21 cellular contexts compared by ENCODE assay signal in genomic region chr14:24132976-24133375, GRCh38. TPM values are rescaled to one million over a fixed set of nuclear protein-coding genes. Genes with fewer than 3 reads are reported as not detected.
DNase-seq lines count a peak whose midpoint lies in the region; ATAC-seq lines count a peak whose summit lies in the region.
"Had no signal": no experiment of that assay in that cellular context is flagged by ENCODE, and none has a peak within 500 bp of the region (broad histone marks: within the 10 kb centered on the region; RNA-seq: fewer than 3 reads in every experiment).

No MANE protein-coding gene starts in this region.

- ATAC-seq in CD4-positive, CD25-positive, alpha-beta regulatory T cell (ENCODE audit: low read depth in 2 of 2): no peak
- ATAC-seq in activated CD8-positive, alpha-beta T cell treated with anti-CD3 and anti-CD28 coated beads, Interleukin-2, amount 10 ng/mL, durations not matched to agents 7 days and 5 days: no peak
- no peak for ATAC-seq in naive thymus-derived CD4-positive, alpha-beta T cell
- no peak for ATAC-seq in GM18867 (IDR thresholded peaks at IDR 0.05; ENCODE audit: unreplicated experiment)
- no peak for ATAC-seq in effector memory CD8-positive, alpha-beta T cell (replicated peaks)
- no peak for ATAC-seq in GM21825 (IDR thresholded peaks at IDR 0.05; ENCODE audit: unreplicated experiment)
- ATAC-seq: K562 had no signal

- no peak overlapping the region for H3K4me3 Mint-ChIP-seq in activated CD4-positive, alpha-beta T cell treated with anti-CD3 and anti-CD28 coated beads, Interleukin-2, amount 10 ng/mL, durations not matched to agents 7 days and 5 days
- peak overlapping the region in 3 of 4 donors; percentile 40 to 81 (median 59) for H3K4me3 Mint-ChIP-seq in CD4-positive, CD25-positive, alpha-beta regulatory T cell
- no peak overlapping the region for H3K4me3 Mint-ChIP-seq in activated CD8-positive, alpha-beta T cell treated with anti-CD3 and anti-CD28 coated beads, Interleukin-2, amount 10 ng/mL, durations not matched to agents 7 days and 5 days
- H3K4me3 Mint-ChIP-seq in naive thymus-derived CD4-positive, alpha-beta T cell: peak overlapping the region in 9 of 10 donors; percentile 37 to 80 (median 72)
- peak overlapping the region in 1 of 2 donors; percentile 38 for H3K4me3 Mint-ChIP-seq in effector memory CD8-positive, alpha-beta T cell
- H3K4me3 Mint-ChIP-seq: activated B cell treated with CpG ODN at 0.5 μM for 24 hours, HFFc6, immature natural killer cell had no signal

- H3K4me1 ChIP-seq in CD4-positive, CD25-positive, alpha-beta regulatory T cell (ENCODE audit: control insufficient read depth, insufficient read depth, low read length, poor library complexity, severe bottlenecking): peaks cover 41% of the 10 kb centered on the region
- H3K4me1 ChIP-seq in naive thymus-derived CD4-positive, alpha-beta T cell (ENCODE audit: control insufficient read depth in 2 of 2, insufficient read depth in 2 of 2, low read length in 2 of 2): peaks cover 16 to 33% of the 10 kb centered on the region in 2 donors

- no peaks in the 10 kb centered on the region for H3K27me3 ChIP-seq in CD4-positive, CD25-positive, alpha-beta regulatory T cell (ENCODE audit: control insufficient read depth, insufficient read depth, low read length)
- no peaks in the 10 kb centered on the region for H3K27me3 ChIP-seq in naive thymus-derived CD4-positive, alpha-beta T cell (ENCODE audit: control insufficient read depth in 2 of 2, insufficient read depth in 2 of 2, low read length in 2 of 2)
- H3K27me3 ChIP-seq: adrenal gland, transverse colon had no signal

- intact Hi-C loops in naive thymus-derived CD4-positive, alpha-beta T cell (cut with micrococcal nuclease): loop anchor here in 1 of 2 donors (1.0 kb wide), 1 partner anchor 18 kb away; no protein-coding TSS in a partner anchor

- DNase-seq in activated CD4-positive, alpha-beta T cell treated with anti-CD3 and anti-CD28 coated beads, Interleukin-2, amount 10 ng/mL, durations not matched to agents 7 days and 5 days: no peak
- DNase-seq in activated CD4-positive, alpha-beta T cell treated with anti-CD3 and anti-CD28 coated beads for 1 hour: no peak
- DNase-seq in CD4-positive, CD25-positive, alpha-beta regulatory T cell: no peak
- DNase-seq in activated CD8-positive, alpha-beta T cell treated with anti-CD3 and anti-CD28 coated beads, Interleukin-2, amount 10 ng/mL, durations not matched to agents 7 days and 5 days: no peak
- no peak for DNase-seq in naive thymus-derived CD4-positive, alpha-beta T cell
- DNase-seq in effector memory CD8-positive, alpha-beta T cell: no peak
- DNase-seq: activated B cell treated with CpG ODN at 0.5 μM for 24 hours, adrenal gland, C1 segment of cervical spinal cord, caudate nucleus, HFFc6, immature natural killer cell, NCI-H1048, NCI-H524, transverse colon had no signal

- H3K4me1 Mint-ChIP-seq in activated CD4-positive, alpha-beta T cell treated with anti-CD3 and anti-CD28 coated beads, Interleukin-2, amount 10 ng/mL, durations not matched to agents 7 days and 5 days: peaks cover 39% of the 10 kb centered on the region
- peaks cover 10 to 48% (median 37%) of the 10 kb centered on the region in 4 donors for H3K4me1 Mint-ChIP-seq in CD4-positive, CD25-positive, alpha-beta regulatory T cell
- H3K4me1 Mint-ChIP-seq in activated CD8-positive, alpha-beta T cell treated with anti-CD3 and anti-CD28 coated beads, Interleukin-2, amount 10 ng/mL, durations not matched to agents 7 days and 5 days (ENCODE audit: low read depth): peaks cover 41% of the 10 kb centered on the region
- H3K4me1 Mint-ChIP-seq in naive thymus-derived CD4-positive, alpha-beta T cell: peaks cover 31 to 48% (median 39%) of the 10 kb centered on the region in 7 donors
- peaks cover 16 to 25% of the 10 kb centered on the region in 2 donors for H3K4me1 Mint-ChIP-seq in effector memory CD8-positive, alpha-beta T cell (ENCODE audit: low read depth in 2 of 2)

- CTCF ChIA-PET in activated CD4-positive, alpha-beta T cell treated with anti-CD3 and anti-CD28 coated beads, Interleukin-2, amount 10 ng/mL, durations not matched to agents 7 days and 5 days (lab: Charles Lee): interaction anchor here (0.7 to 2.4 kb wide), 3 partner anchors 8 to 25 kb away, joined by 3 to 7 read pairs (median 3); partner anchors contain the start of genes DCAF11, EMC9 and NRL
- CTCF ChIA-PET in activated CD8-positive, alpha-beta T cell treated with anti-CD3 and anti-CD28 coated beads, Interleukin-2, amount 10 ng/mL, durations not matched to agents 7 days and 5 days (lab: Charles Lee): interaction anchor here (0.7 to 2.3 kb wide), 6 partner anchors 8 to 75 kb away, joined by 3 to 9 read pairs (median 4); partner anchors contain the start of gene EMC9
- CTCF ChIA-PET in naive thymus-derived CD4-positive, alpha-beta T cell (lab: Charles Lee): interaction anchor here (1.1 to 1.7 kb wide), 3 partner anchors 13 to 18 kb away, joined by 3 to 4 read pairs (median 4); partner anchors contain the start of genes DCAF11 and NRL

- peak overlapping the region; percentile 41 for H3K27ac ChIP-seq in CD4-positive, CD25-positive, alpha-beta regulatory T cell (ENCODE audit: insufficient read depth, low read length, poor library complexity, severe bottlenecking)
- peak overlapping the region; percentile 68 for H3K27ac ChIP-seq in naive thymus-derived CD4-positive, alpha-beta T cell (ENCODE audit: low read depth, low read length)
- H3K27ac ChIP-seq: transverse colon had no signal

- no peaks in the 10 kb centered on the region for H3K9me3 Mint-ChIP-seq in activated CD4-positive, alpha-beta T cell treated with anti-CD3 and anti-CD28 coated beads, Interleukin-2, amount 10 ng/mL, durations not matched to agents 7 days and 5 days
- peaks cover 0 to 1% (median 0%) of the 10 kb centered on the region in 7 donors for H3K9me3 Mint-ChIP-seq in CD4-positive, CD25-positive, alpha-beta regulatory T cell
- H3K9me3 Mint-ChIP-seq in activated CD8-positive, alpha-beta T cell treated with anti-CD3 and anti-CD28 coated beads, Interleukin-2, amount 10 ng/mL, durations not matched to agents 7 days and 5 days (ENCODE audit: insufficient read depth): no peaks in the 10 kb centered on the region
- H3K9me3 Mint-ChIP-seq in naive thymus-derived CD4-positive, alpha-beta T cell: peaks cover 0 to 4% (median 0%) of the 10 kb centered on the region in 11 donors
- no peaks in the 10 kb centered on the region for H3K9me3 Mint-ChIP-seq in effector memory CD8-positive, alpha-beta T cell
- H3K9me3 Mint-ChIP-seq: activated B cell treated with CpG ODN at 0.5 μM for 24 hours, HFFc6, immature natural killer cell had no signal

- H3K36me3 Mint-ChIP-seq in activated CD4-positive, alpha-beta T cell treated with anti-CD3 and anti-CD28 coated beads, Interleukin-2, amount 10 ng/mL, durations not matched to agents 7 days and 5 days (ENCODE audit: low read depth): peaks cover 13% of the 10 kb centered on the region
- peaks cover 10% of the 10 kb centered on the region for H3K36me3 Mint-ChIP-seq in CD4-positive, CD25-positive, alpha-beta regulatory T cell
- H3K36me3 Mint-ChIP-seq in activated CD8-positive, alpha-beta T cell treated with anti-CD3 and anti-CD28 coated beads, Interleukin-2, amount 10 ng/mL, durations not matched to agents 7 days and 5 days (ENCODE audit: low read depth): peaks cover 18% of the 10 kb centered on the region
- peaks cover 0 to 14% (median 1%) of the 10 kb centered on the region in 5 donors for H3K36me3 Mint-ChIP-seq in naive thymus-derived CD4-positive, alpha-beta T cell
- H3K36me3 Mint-ChIP-seq in effector memory CD8-positive, alpha-beta T cell (ENCODE audit: insufficient read depth): peaks cover 18% of the 10 kb centered on the region

- POLR2A ChIA-PET in activated CD4-positive, alpha-beta T cell treated with anti-CD3 and anti-CD28 coated beads, Interleukin-2, amount 10 ng/mL, durations not matched to agents 7 days and 5 days (lab: Charles Lee): interaction anchor here (0.7 kb wide), 1 partner anchor 577 kb away, joined by 8 read pairs; the partner anchor contains the start of gene THTPA
- POLR2A ChIA-PET in activated CD8-positive, alpha-beta T cell treated with anti-CD3 and anti-CD28 coated beads, Interleukin-2, amount 10 ng/mL, durations not matched to agents 7 days and 5 days (lab: Charles Lee): interaction anchor here (1.0 to 8.7 kb wide), 7 partner anchors 8 to 28 kb away, joined by 3 to 119 read pairs (median 5); partner anchors contain the start of genes DCAF11, EMC9, IRF9 and NRL
- POLR2A ChIA-PET in naive thymus-derived CD4-positive, alpha-beta T cell (lab: Charles Lee): interaction anchor here (0.6 to 11.7 kb wide), 8 partner anchors 12 to 110 kb away, joined by 3 to 298 read pairs (median 4); partner anchors contain the start of genes DCAF11, IRF9, NRL and PSME2

- H3K27ac Mint-ChIP-seq in activated CD4-positive, alpha-beta T cell treated with anti-CD3 and anti-CD28 coated beads, Interleukin-2, amount 10 ng/mL, durations not matched to agents 7 days and 5 days: peak overlapping the region; percentile 85
- peak overlapping the region; percentile 90 to 95 (median 93) for H3K27ac Mint-ChIP-seq in CD4-positive, CD25-positive, alpha-beta regulatory T cell
- peak overlapping the region; percentile 83 for H3K27ac Mint-ChIP-seq in activated CD8-positive, alpha-beta T cell treated with anti-CD3 and anti-CD28 coated beads, Interleukin-2, amount 10 ng/mL, durations not matched to agents 7 days and 5 days
- peak overlapping the region; percentile 73 to 97 (median 93) for H3K27ac Mint-ChIP-seq in naive thymus-derived CD4-positive, alpha-beta T cell
- H3K27ac Mint-ChIP-seq in effector memory CD8-positive, alpha-beta T cell: peak overlapping the region in 1 of 2 donors; percentile 76
- H3K27ac Mint-ChIP-seq: HFFc6, progenitor cell of endocrine pancreas had no signal

- peaks cover 6% of the 10 kb centered on the region for H3K36me3 ChIP-seq in CD4-positive, CD25-positive, alpha-beta regulatory T cell (ENCODE audit: control insufficient read depth, insufficient read depth, low read length)
- peaks cover 0 to 10% (median 7%) of the 10 kb centered on the region in 3 experiments for H3K36me3 ChIP-seq in naive thymus-derived CD4-positive, alpha-beta T cell (ENCODE audit: control insufficient read depth in 2 of 3, insufficient read depth in 3 of 3, low read length in 3 of 3)

- H3K27me3 Mint-ChIP-seq in activated CD4-positive, alpha-beta T cell treated with anti-CD3 and anti-CD28 coated beads, Interleukin-2, amount 10 ng/mL, durations not matched to agents 7 days and 5 days: no peaks in the 10 kb centered on the region
- peaks cover 4% of the 10 kb centered on the region for H3K27me3 Mint-ChIP-seq in CD4-positive, CD25-positive, alpha-beta regulatory T cell
- H3K27me3 Mint-ChIP-seq in activated CD8-positive, alpha-beta T cell treated with anti-CD3 and anti-CD28 coated beads, Interleukin-2, amount 10 ng/mL, durations not matched to agents 7 days and 5 days (ENCODE audit: low read depth): no peaks in the 10 kb centered on the region
- no peaks in the 10 kb centered on the region for H3K27me3 Mint-ChIP-seq in naive thymus-derived CD4-positive, alpha-beta T cell
- H3K27me3 Mint-ChIP-seq in effector memory CD8-positive, alpha-beta T cell: no peaks in the 10 kb centered on the region
- H3K27me3 Mint-ChIP-seq: activated B cell treated with CpG ODN at 0.5 μM for 24 hours, progenitor cell of endocrine pancreas had no signal

- no peak overlapping the region for H3K4me3 ChIP-seq in CD4-positive, CD25-positive, alpha-beta regulatory T cell (ENCODE audit: low read depth, low read length)
- no peak overlapping the region for H3K4me3 ChIP-seq in naive thymus-derived CD4-positive, alpha-beta T cell (ENCODE audit: low read length)
- H3K4me3 ChIP-seq: adrenal gland, K562, lung, transverse colon had no signal

- no peaks in the 10 kb centered on the region for H3K9me3 ChIP-seq in CD4-positive, CD25-positive, alpha-beta regulatory T cell (ENCODE audit: control insufficient read depth in 2 of 2, low read length in 2 of 2)
- H3K9me3 ChIP-seq in naive thymus-derived CD4-positive, alpha-beta T cell (ENCODE audit: control insufficient read depth in 2 of 3, low read length in 3 of 3): no peaks in the 10 kb centered on the region
- H3K9me3 ChIP-seq: adrenal gland, transverse colon had no signal

RNA-seq across cellular contexts. Expression of gene FITM1, which starts 2.5 kb away (rescaled TPM):
- 1 to 10 TPM; 1.9 to 2.0 TPM for total RNA-seq in activated CD4-positive, alpha-beta T cell treated with anti-CD3 and anti-CD28 coated beads, Interleukin-2, amount 10 ng/mL, durations not matched to agents 7 days and 5 days
- 1.1 TPM for total RNA-seq in CD4-positive, CD25-positive, alpha-beta regulatory T cell
- polyA plus RNA-seq in CD4-positive, CD25-positive, alpha-beta regulatory T cell: under 1 TPM in 3 of 4 donors, not detected in 1; 0.20 to 0.42 (median 0.24) TPM
- 1 to 10 TPM; 1.4 to 2.1 TPM for total RNA-seq in activated CD8-positive, alpha-beta T cell treated with anti-CD3 and anti-CD28 coated beads, Interleukin-2, amount 10 ng/mL, durations not matched to agents 7 days and 5 days
- 1 to 10 TPM; 1.8 to 4.3 (median 2.0) TPM for total RNA-seq in naive thymus-derived CD4-positive, alpha-beta T cell
- 1 to 10 TPM in 1 of 2 donors, under 1 TPM in 1; 0.48 to 1.2 TPM for polyA plus RNA-seq in naive thymus-derived CD4-positive, alpha-beta T cell
- total RNA-seq: A673, HFFc6 had no signal
- polyA plus RNA-seq: K562 had no signal

RNA-seq across cellular contexts. Expression of gene PSME1, which starts 3.0 kb away (rescaled TPM):
- 100 to 1,000 TPM; 498 to 547 TPM for total RNA-seq in activated CD4-positive, alpha-beta T cell treated with anti-CD3 and anti-CD28 coated beads, Interleukin-2, amount 10 ng/mL, durations not matched to agents 7 days and 5 days
- total RNA-seq in CD4-positive, CD25-positive, alpha-beta regulatory T cell: 294 TPM
- polyA plus RNA-seq in CD4-positive, CD25-positive, alpha-beta regulatory T cell: 1,000 to 10,000 TPM in 1 of 4 donors, 100 to 1,000 TPM in 3; 698 to 1,230 (median 866) TPM
- total RNA-seq in activated CD8-positive, alpha-beta T cell treated with anti-CD3 and anti-CD28 coated beads, Interleukin-2, amount 10 ng/mL, durations not matched to agents 7 days and 5 days: 100 to 1,000 TPM; 516 to 530 TPM
- total RNA-seq in naive thymus-derived CD4-positive, alpha-beta T cell: 100 to 1,000 TPM; 189 to 583 (median 202) TPM
- polyA plus RNA-seq in naive thymus-derived CD4-positive, alpha-beta T cell: 100 to 1,000 TPM; 698 to 703 TPM

RNA-seq across cellular contexts. Expression of gene EMC9, which starts 8.4 kb away (rescaled TPM):
- 10 to 100 TPM; 37.1 to 41.0 TPM for total RNA-seq in activated CD4-positive, alpha-beta T cell treated with anti-CD3 and anti-CD28 coated beads, Interleukin-2, amount 10 ng/mL, durations not matched to agents 7 days and 5 days
- 11.7 TPM for total RNA-seq in CD4-positive, CD25-positive, alpha-beta regulatory T cell
- polyA plus RNA-seq in CD4-positive, CD25-positive, alpha-beta regulatory T cell: 10 to 100 TPM; 10.7 to 22.5 (median 13.4) TPM
- total RNA-seq in activated CD8-positive, alpha-beta T cell treated with anti-CD3 and anti-CD28 coated beads, Interleukin-2, amount 10 ng/mL, durations not matched to agents 7 days and 5 days: 10 to 100 TPM; 49.9 to 53.2 TPM
- 10 to 100 TPM in 4 of 5 experiments, 1 to 10 TPM in 1; 9.0 to 25.5 (median 22.3) TPM for total RNA-seq in naive thymus-derived CD4-positive, alpha-beta T cell
- polyA plus RNA-seq in naive thymus-derived CD4-positive, alpha-beta T cell: 10 to 100 TPM in 1 of 2 donors, 1 to 10 TPM in 1; 9.6 to 12.4 TPM

RNA-seq across cellular contexts. Expression of gene PSME2, which starts 13.4 kb away (rescaled TPM):
- 100 to 1,000 TPM; 644 to 698 TPM for total RNA-seq in activated CD4-positive, alpha-beta T cell treated with anti-CD3 and anti-CD28 coated beads, Interleukin-2, amount 10 ng/mL, durations not matched to agents 7 days and 5 days
- 167 TPM for total RNA-seq in CD4-positive, CD25-positive, alpha-beta regulatory T cell
- 100 to 1,000 TPM; 346 to 603 (median 466) TPM for polyA plus RNA-seq in CD4-positive, CD25-positive, alpha-beta regulatory T cell
- 100 to 1,000 TPM; 635 to 636 TPM for total RNA-seq in activated CD8-positive, alpha-beta T cell treated with anti-CD3 and anti-CD28 coated beads, Interleukin-2, amount 10 ng/mL, durations not matched to agents 7 days and 5 days
- 100 to 1,000 TPM; 120 to 777 (median 143) TPM for total RNA-seq in naive thymus-derived CD4-positive, alpha-beta T cell
- polyA plus RNA-seq in naive thymus-derived CD4-positive, alpha-beta T cell: 100 to 1,000 TPM; 402 to 435 TPM

RNA-seq across cellular contexts. Expression of gene RNF31, which starts 14.3 kb away (rescaled TPM):
- total RNA-seq in activated CD4-positive, alpha-beta T cell treated with anti-CD3 and anti-CD28 coated beads, Interleukin-2, amount 10 ng/mL, durations not matched to agents 7 days and 5 days: 100 to 1,000 TPM; 147 to 160 TPM
- 82.4 TPM for total RNA-seq in CD4-positive, CD25-positive, alpha-beta regulatory T cell
- polyA plus RNA-seq in CD4-positive, CD25-positive, alpha-beta regulatory T cell: 10 to 100 TPM; 35.9 to 55.9 (median 41.1) TPM
- total RNA-seq in activated CD8-positive, alpha-beta T cell treated with anti-CD3 and anti-CD28 coated beads, Interleukin-2, amount 10 ng/mL, durations not matched to agents 7 days and 5 days: 100 to 1,000 TPM; 123 to 142 TPM
- total RNA-seq in naive thymus-derived CD4-positive, alpha-beta T cell: 100 to 1,000 TPM in 1 of 5 experiments, 10 to 100 TPM in 4; 64.0 to 151 (median 95.4) TPM
- 10 to 100 TPM; 40.9 to 48.1 TPM for polyA plus RNA-seq in naive thymus-derived CD4-positive, alpha-beta T cell

Comparison
In these comparisons a context has a peak if more than half of its experiments do, and no peak if none do; other contexts are left out.
1. H3K4me3 Mint-ChIP-seq: peak in CD4-positive, CD25-positive, alpha-beta regulatory T cell (3 of 4) and naive thymus-derived CD4-positive, alpha-beta T cell (9 of 10); none in activated CD4-positive, alpha-beta T cell treated with anti-CD3 and anti-CD28 coated beads, Interleukin-2, amount 10 ng/mL, durations not matched to agents 7 days and 5 days (single experiment) and activated CD8-positive, alpha-beta T cell treated with anti-CD3 and anti-CD28 coated beads, Interleukin-2, amount 10 ng/mL, durations not matched to agents 7 days and 5 days (single experiment).